In genomic region chr2:45301307-45302010, GRCh38 we compare ENCODE assay signal across 15 cellular contexts.
DNase-seq lines count a peak whose midpoint lies in the region; ATAC-seq and TF ChIP-seq lines count a peak whose summit lies in the region.
"Had no signal": no experiment of that assay in that cellular context is flagged by ENCODE, and none has a peak within 500 bp of the region (broad histone marks: within the 10 kb centered on the region; RNA-seq: fewer than 3 reads in every experiment).

No MANE protein-coding gene starts in this region.

- no peaks in the 10 kb centered on the region for H3K36me3 ChIP-seq in left lung
- H3K36me3 ChIP-seq: adrenal gland, sigmoid colon had no signal

- H3K4me3 Mint-ChIP-seq in CD4-positive, alpha-beta T cell: no peak overlapping the region
- H3K4me3 Mint-ChIP-seq: activated T-helper 17 cell treated with anti-CD3 and anti-CD28 coated beads, Interleukin-2, amount 50 U/mL, for 72 hours had no signal

- POLR2A ChIA-PET in CD4-positive, alpha-beta T cell (lab: Charles Lee): no interaction called here

- intact Hi-C loops in left lung (cut with DNase I): no loop called here
- intact Hi-C loops in CD4-positive, alpha-beta T cell (cut with DNase I, micrococcal nuclease): no loop called here

- ATAC-seq in left lung (peak; percentile 82), foreskin keratinocyte (no peak), HG03135 (IDR thresholded peaks at IDR 0.05; ENCODE audit: unreplicated experiment) (no peak)
- ATAC-seq in CD4-positive, alpha-beta T cell (ENCODE audit: poor library complexity): no peak
- ATAC-seq: activated T-helper 17 cell treated with anti-CD3 and anti-CD28 coated beads, Interleukin-2, amount 50 U/mL, for 72 hours; left cardiac atrium had no signal

- CTCF ChIA-PET in CD4-positive, alpha-beta T cell (lab: Charles Lee): no interaction called here

- no peaks in the 10 kb centered on the region for H3K4me1 Mint-ChIP-seq in CD4-positive, alpha-beta T cell (ENCODE audit: low read depth)
- H3K4me1 Mint-ChIP-seq: activated T-helper 17 cell treated with anti-CD3 and anti-CD28 coated beads, Interleukin-2, amount 50 U/mL, for 72 hours had no signal

- no peak overlapping the region for H3K4me3 ChIP-seq in left lung
- H3K4me3 ChIP-seq: adrenal gland, sigmoid colon had no signal

- H3K27me3 ChIP-seq in left lung (no peaks in the 10 kb centered on the region), foreskin keratinocyte (peaks cover 38% of the 10 kb centered on the region)
- H3K27me3 ChIP-seq in CD4-positive, alpha-beta T cell (ENCODE audit: control insufficient read depth, insufficient read depth, low read length): no peaks in the 10 kb centered on the region
- H3K27me3 ChIP-seq: adrenal gland had no signal

- no peaks in the 10 kb centered on the region for H3K4me1 ChIP-seq in left lung
- H3K4me1 ChIP-seq in foreskin keratinocyte: no peaks in the 10 kb centered on the region
- H3K4me1 ChIP-seq: adrenal gland, sigmoid colon had no signal

- H3K27ac Mint-ChIP-seq in CD4-positive, alpha-beta T cell: no peak overlapping the region
- H3K27ac Mint-ChIP-seq: activated T-helper 17 cell treated with anti-CD3 and anti-CD28 coated beads, Interleukin-2, amount 50 U/mL, for 72 hours had no signal

- no peaks in the 10 kb centered on the region for H3K9me3 Mint-ChIP-seq in CD4-positive, alpha-beta T cell
- H3K9me3 Mint-ChIP-seq: activated T-helper 17 cell treated with anti-CD3 and anti-CD28 coated beads, Interleukin-2, amount 50 U/mL, for 72 hours had no signal

- peak; percentile 80 for DNase-seq in DMS53 (lab: John Stamatoyannopoulos, UW)
- peak; percentile 56 for DNase-seq in NCI-H128 (lab: John Stamatoyannopoulos, UW; ENCODE audit: unreplicated experiment)
- peak; percentile 90 for DNase-seq in NCI-H345 treated with DMSO at 0.1 percent for 48 hours (lab: John Stamatoyannopoulos, UW; ENCODE audit: unreplicated experiment)
- no peak for DNase-seq in left lung
- DNase-seq in CD4-positive, alpha-beta T cell: no peak
- DNase-seq in foreskin keratinocyte: no peak
- DNase-seq in amniotic stem cell (lab: John Stamatoyannopoulos, UW): no peak
- DNase-seq: activated CD8-positive, alpha-beta memory T cell treated with anti-CD3 and anti-CD28 coated beads for 24 hours; adrenal gland; central memory CD4-positive, alpha-beta T cell; left cardiac atrium; sigmoid colon; stimulated activated CD4-positive, alpha-beta T cell treated with anti-CD3 and anti-CD28 coated beads, Interleukin-2, amount 100 ng/mL, for 24 hours had no signal

- peaks cover 19% of the 10 kb centered on the region for H3K27me3 Mint-ChIP-seq in CD4-positive, alpha-beta T cell

- TF ChIP-seq CTCF in left lung (IDR thresholded peaks at IDR 0.05): no peak
- no peak for TF ChIP-seq CTCF in CD4-positive, alpha-beta T cell (IDR thresholded peaks at IDR 0.05)
- TF ChIP-seq CTCF in foreskin keratinocyte (conservative IDR thresholded peaks at IDR 0.05): no peak

- H3K9me3 ChIP-seq in left lung: no peaks in the 10 kb centered on the region
- no peaks in the 10 kb centered on the region for H3K9me3 ChIP-seq in CD4-positive, alpha-beta T cell (ENCODE audit: control insufficient read depth, low read length)
- H3K9me3 ChIP-seq: adrenal gland, sigmoid colon had no signal

- no peak overlapping the region for H3K27ac ChIP-seq in left lung
- H3K27ac ChIP-seq in CD4-positive, alpha-beta T cell (ENCODE audit: low read depth, low read length): no peak overlapping the region
- H3K27ac ChIP-seq in foreskin keratinocyte: no peak overlapping the region
- H3K27ac ChIP-seq: adrenal gland, sigmoid colon had no signal

- no peaks in the 10 kb centered on the region for H3K36me3 Mint-ChIP-seq in CD4-positive, alpha-beta T cell (ENCODE audit: low read depth)

Comparison
In these comparisons a context has a peak if more than half of its experiments do, and no peak if none do; other contexts are left out.
1. DNase-seq: peak in DMS53 (single experiment), NCI-H128 (single experiment) and NCI-H345 treated with DMSO at 0.1 percent for 48 hours (single experiment); none in left lung (0 of 2), CD4-positive, alpha-beta T cell (0 of 10), foreskin keratinocyte (0 of 2) and amniotic stem cell (single experiment).